ENCODE assay signal across 16 cellular contexts in the genomic region with DNA sequence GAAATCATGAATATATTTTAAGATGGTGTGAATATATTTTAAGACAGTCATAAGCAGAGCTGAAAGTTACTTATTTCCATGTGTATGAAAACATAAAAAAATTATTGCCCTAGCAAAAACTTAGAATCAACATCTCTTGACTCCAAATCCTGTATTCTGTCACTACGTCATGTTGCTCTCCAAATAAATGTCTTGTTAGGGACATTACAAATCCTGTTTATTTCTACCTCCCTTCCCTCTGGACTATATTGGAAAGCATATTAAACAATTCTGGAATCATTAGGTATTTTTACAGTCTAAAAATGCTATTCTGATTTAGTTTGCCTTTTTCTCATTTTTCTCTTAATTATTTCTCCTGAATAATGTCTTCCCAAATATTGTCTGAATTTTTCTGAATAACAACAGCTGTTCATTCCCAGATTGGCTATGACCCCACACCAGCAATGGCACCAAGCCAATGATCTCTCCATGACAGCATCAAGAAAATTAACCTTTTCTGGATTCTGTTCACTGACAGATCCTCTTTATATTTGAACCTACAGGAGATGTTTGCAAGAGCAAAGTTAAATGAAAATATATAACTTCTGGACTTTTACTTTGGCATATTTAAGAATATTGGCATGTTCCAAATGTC.
"Had no signal": no experiment of that assay in that cellular context is flagged by ENCODE, and none has a peak within 500 bp of the region (broad histone marks: within the 10 kb centered on the region; RNA-seq: fewer than 3 reads in every experiment).

No MANE protein-coding gene starts in this region.

- H3K36me3 ChIP-seq: ascending aorta, prostate gland, upper lobe of left lung had no signal

- H3K4me3 ChIP-seq: ascending aorta, lung, mucosa of descending colon, prostate gland, upper lobe of left lung had no signal

- ATAC-seq: activated T-cell treated with anti-CD3 and anti-CD28 coated beads, Interleukin-2, amount 50 U/mL, for 72 hours; mucosa of descending colon; natural killer cell treated with Interleukin-12 subunit alpha and Interleukin-12 subunit beta and Interleukin-15 and Interleukin-18, amount 100 ng/mL, for 72 hours; sciatic nerve had no signal

- H3K4me1 ChIP-seq: ascending aorta, prostate gland had no signal

- H3K27me3 ChIP-seq: ascending aorta, upper lobe of left lung had no signal

- H3K36me3 Mint-ChIP-seq: activated CD4-positive, alpha-beta memory T cell treated with anti-CD3 and anti-CD28 coated beads for 36 hours; natural killer cell treated with Interleukin-12 subunit alpha and Interleukin-12 subunit beta and Interleukin-15 and Interleukin-18, amount 100 ng/mL, for 72 hours had no signal

- DNase-seq: activated CD4-positive, alpha-beta memory T cell treated with anti-CD3 and anti-CD28 coated beads for 36 hours; activated gamma-delta T cell treated with Interleukin-2 at 50 U/mL for 16 hours; activated T-cell treated with anti-CD3 and anti-CD28 coated beads, Interleukin-2, amount 50 U/mL, for 72 hours; hypothalamus; mucosa of descending colon; occipital lobe; stimulated activated naive CD4-positive, alpha-beta T cell treated with Interleukin-2 at 50 U/mL for 16 hours; T1000; upper lobe of left lung had no signal

- H3K27ac ChIP-seq: ascending aorta, prostate gland, upper lobe of left lung, VCaP had no signal

- H3K27me3 Mint-ChIP-seq: activated CD4-positive, alpha-beta memory T cell treated with anti-CD3 and anti-CD28 coated beads for 36 hours; natural killer cell treated with Interleukin-12 subunit alpha and Interleukin-12 subunit beta and Interleukin-15 and Interleukin-18, amount 100 ng/mL, for 72 hours had no signal

- H3K9me3 ChIP-seq: ascending aorta, mucosa of descending colon, prostate gland, upper lobe of left lung had no signal

- H3K9me3 Mint-ChIP-seq: activated CD4-positive, alpha-beta memory T cell treated with anti-CD3 and anti-CD28 coated beads for 36 hours; activated T-cell treated with anti-CD3 and anti-CD28 coated beads, Interleukin-2, amount 50 U/mL, for 72 hours had no signal

- H3K4me3 Mint-ChIP-seq: activated CD4-positive, alpha-beta memory T cell treated with anti-CD3 and anti-CD28 coated beads for 36 hours; activated T-cell treated with anti-CD3 and anti-CD28 coated beads, Interleukin-2, amount 50 U/mL, for 72 hours; natural killer cell treated with Interleukin-12 subunit alpha and Interleukin-12 subunit beta and Interleukin-15 and Interleukin-18, amount 100 ng/mL, for 72 hours had no signal

- FAIRE-seq: bronchial epithelial cell had no signal

- H3K27ac Mint-ChIP-seq: activated CD4-positive, alpha-beta memory T cell treated with anti-CD3 and anti-CD28 coated beads for 36 hours; activated T-cell treated with anti-CD3 and anti-CD28 coated beads, Interleukin-2, amount 50 U/mL, for 72 hours; natural killer cell treated with Interleukin-12 subunit alpha and Interleukin-12 subunit beta and Interleukin-15 and Interleukin-18, amount 100 ng/mL, for 72 hours had no signal
